ENCODE assay signal across 8 cellular contexts in the genomic region with DNA sequence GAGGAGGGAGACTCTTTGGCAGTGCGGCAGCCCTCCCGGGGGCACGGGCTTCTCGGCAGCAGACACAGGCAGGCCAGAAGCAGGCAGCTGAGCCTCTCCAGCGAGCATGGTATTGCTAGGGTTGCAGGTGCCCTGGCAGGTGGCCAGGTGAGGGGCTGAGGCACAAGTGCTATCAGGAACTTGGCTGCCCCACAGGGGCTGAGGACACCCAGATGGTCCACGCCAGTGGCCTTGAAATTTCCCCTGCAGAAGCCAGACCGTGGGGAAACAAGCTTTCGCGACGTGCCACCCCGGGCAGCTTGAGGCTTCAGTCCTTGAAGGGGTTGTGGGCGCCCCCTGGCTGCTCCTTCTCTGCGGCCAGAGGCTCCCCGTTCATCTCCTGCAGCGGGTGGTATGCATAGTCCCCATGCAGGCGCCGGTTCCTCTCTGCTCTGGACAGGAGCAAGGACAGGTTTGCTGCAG. TPM values are rescaled to one million over a fixed set of nuclear protein-coding genes. Genes with fewer than 3 reads are reported as not detected.
DNase-seq lines count a peak whose midpoint lies in the region; ATAC-seq and TF ChIP-seq lines count a peak whose summit lies in the region.

No MANE protein-coding gene starts in this region.

- no peak overlapping the region for H3K27ac ChIP-seq in RWPE1

- POLR2A ChIA-PET in RWPE1 (lab: Yijun Ruan, JAX; ENCODE audit: low non-redundant PET): no interaction called here

- CTCF ChIA-PET in RWPE1 (lab: Yijun Ruan, JAX): interaction anchor here (0.6 to 1.6 kb wide), 4 partner anchors 9 to 144 kb away, joined by 3 to 6 read pairs (median 4); partner anchors contain the start of gene NAGPA

- intact Hi-C loops in posterior cingulate gyrus (cut with DNase I): loop anchor here (5.0 kb wide), 1 partner anchor 68 kb away; the partner anchor contains the start of gene SEC14L5

- DNase-seq in NCI-H2196 (lab: John Stamatoyannopoulos, UW; ENCODE audit: unreplicated experiment) (peak; percentile 17), dermis blood vessel endothelial cell (peak; percentile 40), posterior cingulate gyrus (peak; percentile 71 to 97 (median 82)), RWPE1 (ENCODE audit: low spot score) (no peak), SKM-1 (lab: John Stamatoyannopoulos, UW; ENCODE audit: unreplicated experiment) (no peak)
- DNase-seq in stimulated activated CD4-positive, alpha-beta T cell treated with anti-CD3 and anti-CD28 coated beads, Interleukin-15, amount 100 ng/mL, for 24 hours: no peak

- ATAC-seq in HG03354 (IDR thresholded peaks at IDR 0.05; ENCODE audit: poor library complexity, severe bottlenecking, unreplicated experiment): no peak

- peak; percentile 27 for TF ChIP-seq CTCF in GM12873 (IDR thresholded peaks at IDR 0.05; ENCODE audit: insufficient read depth, low read depth, low read length, missing control alignments)
- TF ChIP-seq CTCF in RWPE1 (conservative IDR thresholded peaks at IDR 0.05; ENCODE audit: low read depth): no peak

RNA-seq across cellular contexts. Expression of gene NAGPA, which starts 8.5 kb away (rescaled TPM):
- 34.8 and 35.9 TPM in 2 replicates for total RNA-seq in dermis blood vessel endothelial cell

RNA-seq across cellular contexts. Expression of gene C16orf89, which starts 40.6 kb away (rescaled TPM):
- total RNA-seq in dermis blood vessel endothelial cell: not detected in 2 replicates

RNA-seq across cellular contexts. Expression of gene ALG1, which starts 46.4 kb away (rescaled TPM):
- total RNA-seq in dermis blood vessel endothelial cell: 30.4 and 36.4 TPM in 2 replicates

Comparison
In these comparisons a context has a peak if more than half of its experiments do, and no peak if none do; other contexts are left out.
1. DNase-seq: peak in NCI-H2196 (single experiment), dermis blood vessel endothelial cell (single experiment) and posterior cingulate gyrus (10 of 10); none in RWPE1 (single experiment), stimulated activated CD4-positive, alpha-beta T cell treated with anti-CD3 and anti-CD28 coated beads, Interleukin-15, amount 100 ng/mL, for 24 hours (single experiment) and SKM-1 (single experiment).